In the genomic region with DNA sequence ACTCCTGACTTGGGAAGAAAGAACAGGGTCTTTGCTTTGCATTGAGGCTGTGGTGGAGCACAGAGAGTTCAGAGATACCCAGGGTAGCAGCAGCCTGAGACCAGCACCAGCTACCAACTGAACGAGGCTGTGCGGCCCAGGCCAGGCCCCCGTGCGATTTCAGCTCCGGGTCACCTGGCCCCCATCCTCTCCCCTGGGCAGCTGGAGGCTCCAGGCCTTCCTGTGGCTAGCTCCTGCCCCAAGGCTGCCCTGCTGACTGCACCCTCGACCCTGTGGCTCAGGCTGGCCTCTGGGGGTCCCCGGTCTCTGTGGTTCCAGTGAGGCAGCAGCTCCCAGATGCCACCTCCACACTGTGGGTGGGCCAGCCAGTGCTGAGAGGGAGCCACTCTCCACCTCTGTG, we compare ENCODE assay signal across 18 cellular contexts. TPM values are rescaled to one million over a fixed set of nuclear protein-coding genes. Genes with fewer than 3 reads are reported as not detected.
"Had no signal": no experiment of that assay in that cellular context is flagged by ENCODE, and none has a peak within 500 bp of the region (broad histone marks: within the 10 kb centered on the region; RNA-seq: fewer than 3 reads in every experiment).

No MANE protein-coding gene starts in this region.

- H3K9ac ChIP-seq: parathyroid adenoma had no signal

- H3K4me1 ChIP-seq: parathyroid adenoma had no signal

- H3K4me3 Mint-ChIP-seq: activated CD4-positive, alpha-beta memory T cell treated with anti-CD3 and anti-CD28 coated beads for 36 hours; activated naive CD4-positive, alpha-beta T cell treated with anti-CD3 and anti-CD28 coated beads for 36 hours; activated T-cell treated with anti-CD3 and anti-CD28 coated beads, Interleukin-2, amount 50 U/mL, for 72 hours; immature natural killer cell; natural killer cell treated with Interleukin-12 subunit alpha and Interleukin-12 subunit beta and Interleukin-15 and Interleukin-18, amount 100 ng/mL, for 72 hours had no signal

- H3K9me3 Mint-ChIP-seq: activated CD4-positive, alpha-beta memory T cell treated with anti-CD3 and anti-CD28 coated beads for 36 hours; activated naive CD4-positive, alpha-beta T cell treated with anti-CD3 and anti-CD28 coated beads for 36 hours; activated T-cell treated with anti-CD3 and anti-CD28 coated beads, Interleukin-2, amount 50 U/mL, for 72 hours; immature natural killer cell; mesothelial cell of epicardium; natural killer cell treated with Interleukin-12 subunit alpha and Interleukin-12 subunit beta and Interleukin-15 and Interleukin-18, amount 100 ng/mL, for 72 hours had no signal

- H3K9me3 ChIP-seq: spleen had no signal

- DNase-seq: activated CD4-positive, alpha-beta memory T cell treated with anti-CD3 and anti-CD28 coated beads for 36 hours; activated CD4-positive, alpha-beta T cell treated with anti-CD3 and anti-CD28 coated beads for 48 hours; activated effector memory CD4-positive, alpha-beta T cell treated with Interleukin-2 at 50 U/mL for 16 hours; activated naive CD4-positive, alpha-beta T cell treated with anti-CD3 and anti-CD28 coated beads for 36 hours; activated T-cell treated with anti-CD3 and anti-CD28 coated beads, Interleukin-2, amount 50 U/mL, for 72 hours; effector CD8-positive, alpha-beta T cell; erythroblast; foreskin keratinocyte; immature natural killer cell; nucleus accumbens; spleen; stimulated activated CD4-positive, alpha-beta T cell treated with anti-CD3 and anti-CD28 coated beads, Interleukin-4, amount 100 ng/mL, for 1 hour; stimulated activated naive CD4-positive, alpha-beta T cell; T-helper 2 cell had no signal

- H3K27ac Mint-ChIP-seq: activated CD4-positive, alpha-beta memory T cell treated with anti-CD3 and anti-CD28 coated beads for 36 hours; activated naive CD4-positive, alpha-beta T cell treated with anti-CD3 and anti-CD28 coated beads for 36 hours; activated T-cell treated with anti-CD3 and anti-CD28 coated beads, Interleukin-2, amount 50 U/mL, for 72 hours; immature natural killer cell; natural killer cell treated with Interleukin-12 subunit alpha and Interleukin-12 subunit beta and Interleukin-15 and Interleukin-18, amount 100 ng/mL, for 72 hours had no signal

- H3K27ac ChIP-seq: foreskin keratinocyte, parathyroid adenoma, spleen had no signal

- H3K27me3 Mint-ChIP-seq: activated CD4-positive, alpha-beta memory T cell treated with anti-CD3 and anti-CD28 coated beads for 36 hours; natural killer cell treated with Interleukin-12 subunit alpha and Interleukin-12 subunit beta and Interleukin-15 and Interleukin-18, amount 100 ng/mL, for 72 hours had no signal

- H2AFZ ChIP-seq: parathyroid adenoma had no signal

- ATAC-seq: activated T-cell treated with anti-CD3 and anti-CD28 coated beads, Interleukin-2, amount 50 U/mL, for 72 hours; left lobe of liver; natural killer cell treated with Interleukin-12 subunit alpha and Interleukin-12 subunit beta and Interleukin-15 and Interleukin-18, amount 100 ng/mL, for 72 hours had no signal

- H3K79me2 ChIP-seq: parathyroid adenoma had no signal

- H3K4me3 ChIP-seq: spleen had no signal

- H3K36me3 Mint-ChIP-seq: immature natural killer cell; natural killer cell treated with Interleukin-12 subunit alpha and Interleukin-12 subunit beta and Interleukin-15 and Interleukin-18, amount 100 ng/mL, for 72 hours had no signal

RNA-seq across cellular contexts. Expression of a gene that starts 52.8 kb away (rescaled TPM):
- total RNA-seq: foreskin keratinocyte had no signal
